ENCODE assay signal across 11 cellular contexts in genomic region chr15:93146196-93146595, GRCh38. TPM values are rescaled to one million over a fixed set of nuclear protein-coding genes. Genes with fewer than 3 reads are reported as not detected.
"Had no signal": no experiment of that assay in that cellular context is flagged by ENCODE, and none has a peak within 500 bp of the region (broad histone marks: within the 10 kb centered on the region; RNA-seq: fewer than 3 reads in every experiment).

No MANE protein-coding gene starts in this region.

- H3K27ac ChIP-seq: ovary, skin epidermis, transverse colon had no signal

- H3K4me3 ChIP-seq: ovary, skin epidermis, transverse colon had no signal

- H3K9me3 ChIP-seq: ovary, transverse colon had no signal

- H3K4me3 Mint-ChIP-seq: activated naive CD4-positive, alpha-beta T cell treated with anti-CD3 and anti-CD28 coated beads, Interleukin-2, amount 10 ng/mL, durations not matched to agents 7 days and 5 days; central memory CD8-positive, alpha-beta T cell; memory B cell; nephron had no signal

- H3K36me3 ChIP-seq: ovary, transverse colon had no signal

- H3K9me3 Mint-ChIP-seq: activated naive CD4-positive, alpha-beta T cell treated with anti-CD3 and anti-CD28 coated beads, Interleukin-2, amount 10 ng/mL, durations not matched to agents 7 days and 5 days; activated T-helper 2 cell treated with anti-CD3 and anti-CD28 coated beads, Interferon-gamma antibody, Interleukin-2, Interleukin-4, amounts not matched to agents 10 μg/mL and 5 μg/mL and 100 μg/mL, durations not matched to agents 14 hours and 24 hours and 36 hours; central memory CD8-positive, alpha-beta T cell; nephron had no signal

- H3K36me3 Mint-ChIP-seq: activated naive CD4-positive, alpha-beta T cell treated with anti-CD3 and anti-CD28 coated beads, Interleukin-2, amount 10 ng/mL, durations not matched to agents 7 days and 5 days; memory B cell had no signal

- H3K4me1 Mint-ChIP-seq: memory B cell had no signal

- DNase-seq: activated naive CD4-positive, alpha-beta T cell treated with anti-CD3 and anti-CD28 coated beads, Interleukin-2, amount 10 ng/mL, durations not matched to agents 7 days and 5 days; ovary; SW 1271; transverse colon had no signal

- ATAC-seq: activated CD4-positive, CD25-positive, alpha-beta regulatory T cell treated with anti-CD3 and anti-CD28 coated beads, Interleukin-2, amount 50 U/mL, for 24 hours; esophagus mucosa had no signal

- H3K27me3 ChIP-seq: ovary, transverse colon had no signal

- H3K27me3 Mint-ChIP-seq: central memory CD8-positive, alpha-beta T cell had no signal

- H3K27ac Mint-ChIP-seq: activated naive CD4-positive, alpha-beta T cell treated with anti-CD3 and anti-CD28 coated beads, Interleukin-2, amount 10 ng/mL, durations not matched to agents 7 days and 5 days; activated T-helper 2 cell treated with anti-CD3 and anti-CD28 coated beads, Interferon-gamma antibody, Interleukin-2, Interleukin-4, amounts not matched to agents 10 μg/mL and 5 μg/mL and 100 μg/mL, durations not matched to agents 14 hours and 24 hours and 36 hours; memory B cell; nephron had no signal

- H3K4me1 ChIP-seq: transverse colon had no signal

RNA-seq across cellular contexts. Expression of gene RGMA, which starts 57.2 kb away (rescaled TPM):
- total RNA-seq: activated T-helper 2 cell treated with anti-CD3 and anti-CD28 coated beads, Interferon-gamma antibody, Interleukin-2, Interleukin-4, amounts not matched to agents 10 μg/mL and 5 μg/mL and 100 μg/mL, durations not matched to agents 14 hours and 24 hours and 36 hours had no signal
